Comparison of ENCODE assay signal across 1 cellular context in the genomic region with DNA sequence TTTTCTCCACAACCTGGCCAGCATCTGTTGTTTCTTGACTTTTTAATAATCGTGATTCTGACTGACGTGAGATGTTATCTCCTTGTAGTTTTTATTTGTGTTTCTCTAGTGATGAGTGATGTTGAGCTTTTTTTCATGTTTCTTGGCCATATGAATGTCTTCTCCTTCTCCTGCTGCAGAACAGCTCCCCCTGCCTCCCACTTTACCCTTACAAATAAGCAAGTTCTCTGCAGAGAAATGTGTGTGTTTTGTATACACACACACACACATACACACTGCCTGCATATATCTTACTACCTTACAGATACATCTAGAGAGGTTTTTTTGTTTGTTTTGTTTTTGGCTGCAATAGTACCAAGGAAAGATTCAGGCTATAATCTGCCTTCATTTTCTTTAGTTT.
TF ChIP-seq lines count a peak whose summit lies in the region.

No MANE protein-coding gene starts in this region.

TF ChIP-seq in H1, 55 proteins besides CTCF, POLR2A, EP300 and RAD21 (continued from another document):
- TF ChIP-seq, protein P1, sequence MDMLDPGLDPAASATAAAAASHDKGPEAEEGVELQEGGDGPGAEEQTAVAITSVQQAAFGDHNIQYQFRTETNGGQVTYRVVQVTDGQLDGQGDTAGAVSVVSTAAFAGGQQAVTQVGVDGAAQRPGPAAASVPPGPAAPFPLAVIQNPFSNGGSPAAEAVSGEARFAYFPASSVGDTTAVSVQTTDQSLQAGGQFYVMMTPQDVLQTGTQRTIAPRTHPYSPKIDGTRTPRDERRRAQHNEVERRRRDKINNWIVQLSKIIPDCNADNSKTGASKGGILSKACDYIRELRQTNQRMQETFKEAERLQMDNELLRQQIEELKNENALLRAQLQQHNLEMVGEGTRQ (IDR thresholded peaks at IDR 0.05; ENCODE audit: low read length) = no peak
- TF ChIP-seq TCF12 (IDR thresholded peaks at IDR 0.05; ENCODE audit: low read depth, low read length) = no peak
TF ChIP-seq in H1: peak in this region for 0.
